In genomic region chr13:98782654-98783053, GRCh38 we compare ENCODE assay signal across 29 cellular contexts. TPM values are rescaled to one million over a fixed set of nuclear protein-coding genes. Genes with fewer than 3 reads are reported as not detected.
DNase-seq lines count a peak whose midpoint lies in the region; ATAC-seq, FAIRE-seq and TF ChIP-seq lines count a peak whose summit lies in the region.
"Had no signal": no experiment of that assay in that cellular context is flagged by ENCODE, and none has a peak within 500 bp of the region (broad histone marks: within the 10 kb centered on the region; RNA-seq: fewer than 3 reads in every experiment).

No MANE protein-coding gene starts in this region.

- H3K27ac ChIP-seq in epithelial cell of prostate, result no peak overlapping the region
- H3K27ac ChIP-seq: ascending aorta, heart left ventricle, lower lobe of right lung, ovary, tibial artery had no signal

- H3K4me3 ChIP-seq in AG10803 (ENCODE audit: low read length), result no peak overlapping the region
- H3K4me3 ChIP-seq: ascending aorta, heart left ventricle, lower lobe of right lung, mucosa of descending colon, ovary, tibial artery had no signal

- no peak for FAIRE-seq in H54 (lab: Jason Lieb, UNC)
- FAIRE-seq: G401.6, small intestine had no signal

- TF ChIP-seq CTCF in AG10803 (conservative IDR thresholded peaks at IDR 0.05; ENCODE audit: low read length), result no peak

- DNase-seq in AG10803 (ENCODE audit: low read depth), result peak; percentile 19
- DNase-seq in HT1080 (ENCODE audit: low read depth), result peak; percentile 25
- peak; percentile 9 for DNase-seq in RPMI7951 (ENCODE audit: low read depth)
- peak; percentile 37 for DNase-seq in epithelial cell of prostate (ENCODE audit: low read depth, low spot score)
- DNase-seq in H54 (ENCODE audit: insufficient read length, low spot score), result no peak
- DNase-seq in activated CD4-positive, alpha-beta T cell treated with anti-CD3 and anti-CD28 coated beads for 48 hours, result no peak
- DNase-seq: 8988T; activated CD4-positive, alpha-beta T cell treated with anti-CD3 and anti-CD28 coated beads for 36 hours; activated effector memory CD4-positive, alpha-beta T cell treated with Interleukin-2 at 50 U/mL for 16 hours; activated naive CD8-positive, alpha-beta T cell treated with anti-CD3 and anti-CD28 coated beads for 36 hours; activated T-cell treated with anti-CD3 and anti-CD28 coated beads for 4 hours; CD8-positive, alpha-beta memory T cell; cerebellar nuclear complex; DMS153; heart left ventricle; lower lobe of right lung; mucosa of descending colon; ovary; small intestine; stimulated activated CD4-positive, alpha-beta T cell treated with anti-CD3 and anti-CD28 coated beads, Interleukin-1b, Interleukin-23, amount 100 ng/mL, for 48 hours; tibial artery had no signal

- ATAC-seq in GM21786 (IDR thresholded peaks at IDR 0.05; ENCODE audit: unreplicated experiment), result no peak
- no peak for ATAC-seq in HG02571 (IDR thresholded peaks at IDR 0.05; ENCODE audit: unreplicated experiment)
- ATAC-seq: activated CD4-positive, alpha-beta T cell treated with anti-CD3 and anti-CD28 coated beads for 36 hours; heart left ventricle; lower lobe of right lung; mucosa of descending colon; natural killer cell treated with Interleukin-12 subunit alpha and Interleukin-12 subunit beta and Interleukin-15 and Interleukin-18, amount 100 ng/mL, for 72 hours; SK-N-SH treated with all-trans-retinoic acid at 6 μM for 48 hours had no signal

- no peak for TF ChIP-seq POLR2A in H54 (IDR thresholded peaks at IDR 0.05; ENCODE audit: low read depth, low read length)

RNA-seq across cellular contexts. Expression of gene SLC15A1, which starts 30.2 kb away (rescaled TPM):
- total RNA-seq in HT1080 (2014; rRNA removed; shearing (Covaris generic)), result not detected in 2 replicates
- polyA plus RNA-seq in HT1080 (2015; cell fraction: cytosol; rRNA removed), result not detected in 2 replicates
- polyA plus RNA-seq in HT1080 (2015; cell fraction: nucleus; rRNA removed), result not detected in 2 replicates
- total RNA-seq in RPMI7951 (2014; rRNA removed; shearing (Covaris generic)), result under 0.01 TPM in 1 of 2 replicates, not detected in the other
- total RNA-seq: activated CD4-positive, alpha-beta T cell treated with anti-CD3 and anti-CD28 coated beads for 36 hours; activated naive CD8-positive, alpha-beta T cell treated with anti-CD3 and anti-CD28 coated beads for 36 hours; ascending aorta; CD8-positive, alpha-beta memory T cell; heart left ventricle; lower lobe of right lung; natural killer cell treated with Interleukin-12 subunit alpha and Interleukin-12 subunit beta and Interleukin-15 and Interleukin-18, amount 100 ng/mL, for 72 hours; NCI-H460 had no signal
- polyA plus RNA-seq: CD8-positive, alpha-beta memory T cell; heart left ventricle; IgD-negative memory B cell had no signal

Comparison
In these comparisons a context has a peak if more than half of its experiments do, and no peak if none do; other contexts are left out.
1. DNase-seq: peak in AG10803 (single experiment), HT1080 (single experiment), RPMI7951 (single experiment) and epithelial cell of prostate (single experiment); none in H54 (single experiment) and activated CD4-positive, alpha-beta T cell treated with anti-CD3 and anti-CD28 coated beads for 48 hours (single experiment).